15 cellular contexts compared by ENCODE assay signal in genomic region chr10:12631216-12631615, GRCh38.
DNase-seq lines count a peak whose midpoint lies in the region; ATAC-seq and TF ChIP-seq lines count a peak whose summit lies in the region.
"Had no signal": no experiment of that assay in that cellular context is flagged by ENCODE, and none has a peak within 500 bp of the region (broad histone marks: within the 10 kb centered on the region; RNA-seq: fewer than 3 reads in every experiment).

No MANE protein-coding gene starts in this region.

- no peaks in the 10 kb centered on the region for H3K23me2 ChIP-seq in H9 (ENCODE audit: insufficient read length, low read depth, low read length, poor library complexity, severe bottlenecking)

- H3K27me3 Mint-ChIP-seq in H9 (ENCODE audit: low read depth): no peaks in the 10 kb centered on the region; the same call in 1 of the 2 replicates
- H3K27me3 Mint-ChIP-seq: activated naive CD8-positive, alpha-beta T cell had no signal

- no peaks in the 10 kb centered on the region for H3K79me2 ChIP-seq in H9 (ENCODE audit: insufficient read depth, low read length)

- peak overlapping the region; percentile 42; the same call in 1 of the 2 replicates for H3K27ac ChIP-seq in C4-2B
- H3K27ac ChIP-seq in H9 (ENCODE audit: insufficient read length, low read depth, low read length): no peak overlapping the region
- no peak overlapping the region for H3K27ac ChIP-seq in dorsolateral prefrontal cortex
- H3K27ac ChIP-seq: cardiac muscle cell had no signal

- H3K56ac ChIP-seq in H9 (ENCODE audit: insufficient read length, low read depth, low read length): no peak overlapping the region

- no peak overlapping the region for H2AFZ ChIP-seq in H9 (ENCODE audit: low read length)

- TF ChIP-seq CTCF in C4-2B (conservative IDR thresholded peaks at IDR 0.05): no peak
- no peak for TF ChIP-seq CTCF in cardiac fibroblast (IDR thresholded peaks at IDR 0.05; ENCODE audit: low read depth, low read length)
- no peak for TF ChIP-seq CTCF in H9 (conservative IDR thresholded peaks at IDR 0.05)
- TF ChIP-seq CTCF in dorsolateral prefrontal cortex (IDR thresholded peaks at IDR 0.05 in 54 of 56, conservative IDR thresholded peaks at IDR 0.05 in 2 of 56; ENCODE audit: low read depth in 1 of 56, partially characterized antibody in 56 of 56): no peak

- H3K18ac ChIP-seq in H9 (ENCODE audit: insufficient read length, low read depth, low read length): no peak overlapping the region

- H3K4ac ChIP-seq in H9 (ENCODE audit: low read depth, low read length): no peak overlapping the region

- peak; percentile 27 for DNase-seq in KBM-7
- peak; percentile 5 to 7 for DNase-seq in cardiac fibroblast (ENCODE audit: low read depth in 2 of 2)
- DNase-seq in left lobe of liver (ENCODE audit: low spot score): peak; percentile 52
- DNase-seq in activated T-cell treated with anti-CD3 and anti-CD28 coated beads, Interleukin-2, amount 50 U/mL, for 1 hour: no peak
- DNase-seq in posterior vena cava (ENCODE audit: low spot score): no peak
- no peak for DNase-seq in H9
- no peak for DNase-seq in dorsolateral prefrontal cortex
- DNase-seq: activated CD4-positive, alpha-beta T cell treated with anti-CD3 and anti-CD28 coated beads for 48 hours; NCI-H1694; NCI-H82; stimulated activated naive CD8-positive, alpha-beta T cell treated with anti-CD3 and anti-CD28 coated beads, Interleukin-15, Interleukin-2, amounts not matched to agents 100 U/mL and 50 U/mL, for 24 hours; T-helper 9 cell had no signal

- H2BK5ac ChIP-seq in H9 (ENCODE audit: insufficient read length, low read length): no peak overlapping the region

- no peak overlapping the region for H4K91ac ChIP-seq in H9 (ENCODE audit: insufficient read length, low read depth, low read length)

- no peak overlapping the region for H2BK120ac ChIP-seq in H9 (ENCODE audit: low read depth, low read length, poor library complexity, severe bottlenecking)

- H2BK15ac ChIP-seq in H9 (ENCODE audit: low read depth, low read length): no peak overlapping the region

- no peak overlapping the region for H4K8ac ChIP-seq in H9 (replicated peaks; ENCODE audit: insufficient read length, low read depth, low read length)

- H2BK12ac ChIP-seq in H9 (ENCODE audit: insufficient read length, low read depth, low read length): no peak overlapping the region

- no peaks in the 10 kb centered on the region for H3K27me3 ChIP-seq in H9 (ENCODE audit: insufficient read depth, low read length)
- no peaks in the 10 kb centered on the region for H3K27me3 ChIP-seq in dorsolateral prefrontal cortex
- H3K27me3 ChIP-seq: cardiac muscle cell had no signal

- H3K79me1 ChIP-seq in H9 (ENCODE audit: insufficient read depth, low read depth, low read length, poor library complexity, severe bottlenecking): no peaks in the 10 kb centered on the region

- H3K4me1 Mint-ChIP-seq in H9: peaks cover 13 to 23% of the 10 kb centered on the region in 2 experiments

- H2AK5ac ChIP-seq in H9 (ENCODE audit: insufficient read length, low read length): no peak overlapping the region

- no peak overlapping the region for H3K27ac Mint-ChIP-seq in H9
- H3K27ac Mint-ChIP-seq: activated naive CD8-positive, alpha-beta T cell had no signal

- in situ Hi-C loops in KBM-7 (cut with MboI; ENCODE audit: low pct_unique_long_range_greater_than_20kb, low sequenced_read_pairs): no loop called here

- H3T11ph ChIP-seq in H9 (ENCODE audit: low read length): no peak overlapping the region

- H3K4me3 Mint-ChIP-seq in H9: no peak overlapping the region
- H3K4me3 Mint-ChIP-seq: activated naive CD8-positive, alpha-beta T cell had no signal

- no peak overlapping the region for H4K5ac ChIP-seq in H9 (ENCODE audit: insufficient read length, low read depth, low read length)

- H3K9me3 ChIP-seq in H9 (ENCODE audit: control insufficient read depth, low read depth, low read length): peaks cover 7% of the 10 kb centered on the region

- peaks cover 0 to 13% (median 13%) of the 10 kb centered on the region in 3 experiments; a peak in 4 of 7 replicates for H3K36me3 Mint-ChIP-seq in H9 (ENCODE audit: insufficient read depth in 1 of 3, low read depth in 3 of 3)

- H3K4me3 ChIP-seq in cardiac fibroblast (replicated peaks in 1 of 2; ENCODE audit: low read depth in 2 of 2, low read length in 2 of 2): no peak overlapping the region
- H3K4me3 ChIP-seq in dorsolateral prefrontal cortex: no peak overlapping the region
- H3K4me3 ChIP-seq: cardiac muscle cell had no signal

- peaks cover 0 to 7% of the 10 kb centered on the region in 2 experiments; a peak in 3 of 5 replicates for H3K9me3 Mint-ChIP-seq in H9

- peak; percentile 39 for ATAC-seq in left lobe of liver
- ATAC-seq: stimulated activated naive CD8-positive, alpha-beta T cell treated with anti-CD3 and anti-CD28 coated beads, Interleukin-15, Interleukin-2, amounts not matched to agents 100 U/mL and 50 U/mL, for 24 hours had no signal

- no peak overlapping the region for H3K4me2 ChIP-seq in H9 (ENCODE audit: insufficient read depth, insufficient read length, low read length)

- H4K20me1 ChIP-seq in H9 (ENCODE audit: control insufficient read depth, insufficient read depth, insufficient read length): no peaks in the 10 kb centered on the region

- no CpG with 5 or more reads among the region's 3 CpGs for WGBS in H9 (ENCODE audit: extremely low coverage, insufficient read length, low lambda C conversion rate)

- H3K23ac ChIP-seq in H9 (ENCODE audit: insufficient read length, low read depth, low read length): no peak overlapping the region

- H2BK20ac ChIP-seq in H9 (ENCODE audit: low read depth, low read length, poor library complexity, severe bottlenecking): no peak overlapping the region

- H3K14ac ChIP-seq in H9 (ENCODE audit: insufficient read depth, low read length): no peak overlapping the region

- H3K4me1 ChIP-seq in H9 (ENCODE audit: insufficient read depth, low read length): no peaks in the 10 kb centered on the region

- H3K9ac ChIP-seq in H9 (ENCODE audit: extremely low read depth, insufficient read length, low read length): no peak overlapping the region

- intact Hi-C loops in posterior vena cava (cut with DNase I) (no loop called here), dorsolateral prefrontal cortex (cut with DNase I) (no loop called here)

Comparison
In these comparisons a context has a peak if more than half of its experiments do, and no peak if none do; other contexts are left out.
1. DNase-seq: peak in KBM-7 (single experiment), cardiac fibroblast (2 of 2) and left lobe of liver (single experiment); none in activated T-cell treated with anti-CD3 and anti-CD28 coated beads, Interleukin-2, amount 50 U/mL, for 1 hour (single experiment), posterior vena cava (single experiment), H9 (single experiment) and dorsolateral prefrontal cortex (0 of 10).